ENCODE assay signal across 22 cellular contexts in genomic region chr4:9954468-9954867, GRCh38.
"Had no signal": no experiment of that assay in that cellular context is flagged by ENCODE, and none has a peak within 500 bp of the region (broad histone marks: within the 10 kb centered on the region; RNA-seq: fewer than 3 reads in every experiment).

No MANE protein-coding gene starts in this region.

- ATAC-seq: effector memory CD8-positive, alpha-beta T cell; esophagus mucosa; foreskin keratinocyte; gastroesophageal sphincter; heart left ventricle; left lung; left ventricle myocardium superior; lower lobe of right lung; mucosa of descending colon had no signal

- H2AFZ ChIP-seq: hepatocyte had no signal

- DNase-seq: cerebellar nuclear complex; colonic mucosa; cortex of kidney; effector CD8-positive, alpha-beta T cell; effector memory CD8-positive, alpha-beta T cell; endodermal cell; erythroblast; foreskin keratinocyte; heart left ventricle; hypothalamus; immature natural killer cell; kidney; kidney glomerular epithelial cell; left lung; left ventricle myocardium superior; lower lobe of right lung; mesenchymal stem cell; mucosa of descending colon had no signal

- H3K4me2 ChIP-seq: hepatocyte had no signal

- H3K9me3 ChIP-seq: colonic mucosa, gastroesophageal sphincter, heart left ventricle, left lung, lower lobe of right lung, mucosa of descending colon had no signal

- H3K36me3 ChIP-seq: colonic mucosa, gastroesophageal sphincter, heart left ventricle, left lung, lower lobe of right lung had no signal

- H3K27me3 ChIP-seq: colonic mucosa, foreskin keratinocyte, gastroesophageal sphincter, heart left ventricle, hepatocyte, left lung had no signal

- H3K4me3 ChIP-seq: colonic mucosa, gastroesophageal sphincter, heart left ventricle, hepatocyte, left lung, lower lobe of right lung, mucosa of descending colon had no signal

- H3K4me1 ChIP-seq: colonic mucosa, foreskin keratinocyte, gastroesophageal sphincter, heart left ventricle, left lung, lower lobe of right lung had no signal

- H3K27ac ChIP-seq: colonic mucosa, epithelial cell of prostate, foreskin keratinocyte, gastroesophageal sphincter, heart left ventricle, hepatocyte, left lung, lower lobe of right lung had no signal
